8 cellular contexts compared by ENCODE assay signal in genomic region chr2:64404002-64404731, GRCh38.
DNase-seq lines count a peak whose midpoint lies in the region; ATAC-seq and TF ChIP-seq lines count a peak whose summit lies in the region.

No MANE protein-coding gene starts in this region.

- peak overlapping the region; percentile 8 to 26 for H3K4me3 ChIP-seq in muscle layer of colon (ENCODE audit: low read depth in 1 of 2, low read length in 2 of 2)

- H3K4me1 ChIP-seq in muscle layer of colon (ENCODE audit: insufficient read depth, low read length): peaks cover 35% of the 10 kb centered on the region

- POLR2A ChIA-PET in HEK293T (lab: Yijun Ruan, JAX): interaction anchor here (0.8 kb wide), 1 partner anchor 73 kb away, joined by 3 read pairs; no protein-coding TSS in a partner anchor

- no peaks in the 10 kb centered on the region for H3K36me3 ChIP-seq in muscle layer of colon (ENCODE audit: insufficient read depth, low read length)

- CTCF ChIA-PET in HEK293T (lab: Yijun Ruan, JAX): interaction anchor here (0.6 kb wide), 1 partner anchor 992 kb away, joined by 3 read pairs; no protein-coding TSS in a partner anchor

- H3K9ac ChIP-seq in muscle layer of colon (ENCODE audit: low read length): no peak overlapping the region

- peak overlapping the region; percentile 53 for H3K27ac ChIP-seq in muscle layer of colon (ENCODE audit: low read depth, low read length)

- DNase-seq in DMS 273 treated with DMSO at 0.1 percent for 48 hours (lab: John Stamatoyannopoulos, UW) (peak; percentile 24), NCI-H69 (lab: John Stamatoyannopoulos, UW) (peak; percentile 41), fibroblast of gingiva (ENCODE audit: low read depth) (peak; percentile 80), HEK293T (ENCODE audit: extremely low spot score) (no peak), NCI-H526 (lab: John Stamatoyannopoulos, UW) (no peak)

- ATAC-seq in activated CD4-positive, CD25-positive, alpha-beta regulatory T cell treated with anti-CD3 and anti-CD28 coated beads, Interleukin-2, amount 50 U/mL, for 24 hours: no peak
- ATAC-seq in GM18517 (IDR thresholded peaks at IDR 0.05; ENCODE audit: unreplicated experiment): no peak

- no peaks in the 10 kb centered on the region for H3K27me3 ChIP-seq in muscle layer of colon (ENCODE audit: control insufficient read depth in 1 of 2, insufficient read depth in 2 of 2, low read length in 2 of 2)

- no peaks in the 10 kb centered on the region for H3K9me3 ChIP-seq in muscle layer of colon (ENCODE audit: low read length)

TF ChIP-seq in HEK293T, 16 proteins besides CTCF, POLR2A, EP300 and RAD21:
- TF ChIP-seq FOXA1 (IDR thresholded peaks at IDR 0.05) (no peak), ARNT (IDR thresholded peaks at IDR 0.05) (no peak), TARDBP (IDR thresholded peaks at IDR 0.05) (no peak)

Comparison
In these comparisons a context has a peak if more than half of its experiments do, and no peak if none do; other contexts are left out.
1. DNase-seq: peak in DMS 273 treated with DMSO at 0.1 percent for 48 hours (single experiment), NCI-H69 (single experiment) and fibroblast of gingiva (single experiment); none in HEK293T (single experiment) and NCI-H526 (0 of 2).